Comparison of ENCODE assay signal across 25 cellular contexts in the genomic region with DNA sequence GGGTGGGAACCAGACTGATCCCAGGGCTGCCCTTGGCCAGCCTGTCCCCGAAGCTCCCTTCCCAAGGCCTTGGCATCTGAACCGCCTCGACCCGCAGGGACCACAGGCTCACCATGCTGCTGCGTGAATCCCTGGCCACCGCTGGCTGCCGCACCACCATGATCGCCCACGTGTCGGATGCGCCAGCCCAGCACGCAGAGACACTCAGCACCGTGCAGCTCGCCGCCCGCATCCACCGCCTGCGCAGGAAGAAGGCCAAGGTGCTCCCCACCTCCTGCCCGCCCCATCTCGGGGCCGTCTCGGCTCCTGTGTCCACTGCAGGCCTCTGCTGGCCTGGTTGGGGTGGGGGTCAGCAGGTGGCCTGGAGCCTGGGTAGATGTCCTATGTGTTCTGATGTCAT.
"Had no signal": no experiment of that assay in that cellular context is flagged by ENCODE, and none has a peak within 500 bp of the region (broad histone marks: within the 10 kb centered on the region; RNA-seq: fewer than 3 reads in every experiment).

No MANE protein-coding gene starts in this region.

- H3K4me1 ChIP-seq: thyroid gland, tibial artery, tibial nerve, transverse colon, upper lobe of right lung, uterus, vagina had no signal

- H3K27me3 ChIP-seq: testis, thyroid gland, tibial nerve, transverse colon, upper lobe of left lung, upper lobe of right lung, uterus, vagina had no signal

- H3K4me3 ChIP-seq: stomach, suprapubic skin, testis, thoracic aorta, thyroid gland, tibial artery, tibial nerve, transverse colon, upper lobe of left lung, upper lobe of right lung, uterus, vagina had no signal

- H3K9me3 ChIP-seq: stomach, suprapubic skin, testis, thoracic aorta, thyroid gland, tibial artery, tibial nerve, transverse colon, upper lobe of left lung, upper lobe of right lung, uterus, vagina had no signal

- DNase-seq: stimulated activated CD4-positive, alpha-beta T cell treated with anti-CD3 and anti-CD28 coated beads, Interleukin-2, amount 100 ng/mL, for 48 hours; stimulated activated CD4-positive, alpha-beta T cell treated with anti-CD3 and anti-CD28 coated beads, Interleukin-4, amount 100 ng/mL, for 1 hour; stimulated activated CD4-positive, alpha-beta T cell treated with anti-CD3 and anti-CD28 coated beads, Interleukin-4, amount 100 ng/mL, for 24 hours; stimulated activated CD4-positive, alpha-beta T cell treated with anti-CD3 and anti-CD28 coated beads, Interleukin-4, amount 100 ng/mL, for 4 hours; stimulated activated CD8-positive, alpha-beta memory T cell treated with anti-CD3 and anti-CD28 coated beads, Interleukin-4, amount 100 ng/mL, for 48 hours; stimulated activated naive B cell treated with anti-CD40 and anti-IgM and Interleukin-4, amounts not matched to agents 10 μg/mL and 1 μg/mL and 100 μg/mL, for 72 hours; stimulated activated naive CD4-positive, alpha-beta T cell; stimulated activated naive CD4-positive, alpha-beta T cell treated with Interleukin-2 at 50 U/mL for 16 hours; stimulated activated naive CD8-positive, alpha-beta T cell treated with anti-CD3 and anti-CD28 coated beads, Interleukin-15, amount 100 ng/mL, for 72 hours; stimulated activated naive CD8-positive, alpha-beta T cell treated with anti-CD3 and anti-CD28 coated beads, Interleukin-15, Interleukin-2, amounts not matched to agents 100 U/mL and 50 U/mL, for 24 hours; stomach; substantia nigra; testis; thyroid gland; tibial artery; transverse colon; trophoblast cell; upper lobe of left lung; upper lobe of right lung; uterus had no signal

- H3K36me3 ChIP-seq: suprapubic skin, thoracic aorta, thyroid gland, tibial artery, transverse colon, upper lobe of right lung, uterus had no signal

- H3K27ac ChIP-seq: stomach, suprapubic skin, testis, thoracic aorta, thyroid gland, tibial artery, tibial nerve, transverse colon, upper lobe of left lung, upper lobe of right lung, uterus, vagina had no signal

- FAIRE-seq: urothelium cell line had no signal
